Comparison of ENCODE assay signal across 27 cellular contexts in genomic region chr3:52431459-52432223, GRCh38. TPM values are rescaled to one million over a fixed set of nuclear protein-coding genes. Genes with fewer than 3 reads are reported as not detected.
A peak's percentile ranks its signal among the peaks of the same experiment; 100 is the strongest.
DNase-seq lines count a peak whose midpoint lies in the region; ATAC-seq and TF ChIP-seq lines count a peak whose summit lies in the region.
"Had no signal": no experiment of that assay in that cellular context is flagged by ENCODE, and none has a peak within 500 bp of the region (broad histone marks: within the 10 kb centered on the region; RNA-seq: fewer than 3 reads in every experiment).

No MANE protein-coding gene starts in this region.

- no peak for TF ChIP-seq CTCF in activated CD8-positive, alpha-beta T cell treated with anti-CD3 and anti-CD28 coated beads for 36 hours (IDR thresholded peaks at IDR 0.05)
- TF ChIP-seq CTCF in endothelial cell (IDR thresholded peaks at IDR 0.05; ENCODE audit: unreplicated experiment), result no peak
- no peak for TF ChIP-seq CTCF in nephron (IDR thresholded peaks at IDR 0.05; ENCODE audit: unreplicated experiment in 3 of 3)
- TF ChIP-seq CTCF in suprapubic skin (IDR thresholded peaks at IDR 0.05), result no peak
- TF ChIP-seq CTCF in smooth muscle cell (IDR thresholded peaks at IDR 0.05; ENCODE audit: borderline replicate concordance, insufficient read depth, poor library complexity, severe bottlenecking), result no peak

- H3K4me3 Mint-ChIP-seq in activated CD8-positive, alpha-beta T cell treated with anti-CD3 and anti-CD28 coated beads, Interleukin-2, amount 10 ng/mL, durations not matched to agents 7 days and 5 days, result no peak overlapping the region
- H3K4me3 Mint-ChIP-seq in activated CD8-positive, alpha-beta T cell treated with anti-CD3 and anti-CD28 coated beads for 36 hours, result no peak overlapping the region
- H3K4me3 Mint-ChIP-seq in endothelial cell (ENCODE audit: unreplicated experiment) (peak overlapping the region; percentile 27), nephron (peak overlapping the region in 2 of 3 experiments; percentile 0 to 31)
- H3K4me3 Mint-ChIP-seq: activated naive CD4-positive, alpha-beta T cell treated with anti-CD3 and anti-CD28 coated beads, Interleukin-2, amount 10 ng/mL, durations not matched to agents 7 days and 5 days; HFFc6; natural killer cell treated with Interleukin-12 subunit alpha and Interleukin-12 subunit beta and Interleukin-15 and Interleukin-18, amount 100 ng/mL, for 72 hours had no signal

- no peak for TF ChIP-seq EP300 in suprapubic skin (IDR thresholded peaks at IDR 0.05)

- H3K27me3 Mint-ChIP-seq in activated CD8-positive, alpha-beta T cell treated with anti-CD3 and anti-CD28 coated beads, Interleukin-2, amount 10 ng/mL, durations not matched to agents 7 days and 5 days (ENCODE audit: low read depth), result peaks cover 8% of the 10 kb centered on the region
- no peaks in the 10 kb centered on the region for H3K27me3 Mint-ChIP-seq in activated CD8-positive, alpha-beta T cell treated with anti-CD3 and anti-CD28 coated beads for 36 hours
- H3K27me3 Mint-ChIP-seq in endothelial cell (ENCODE audit: unreplicated experiment) (peaks cover 9% of the 10 kb centered on the region), nephron (ENCODE audit: low read depth) (no peaks in the 10 kb centered on the region)

- 63% methylated on average over 10 of the region's 10 CpGs for WGBS in suprapubic skin
- 88% methylated on average over 10 of the region's 10 CpGs for WGBS in smooth muscle cell (ENCODE audit: low lambda C conversion rate)

- intact Hi-C loops in activated CD8-positive, alpha-beta T cell treated with anti-CD3 and anti-CD28 coated beads for 36 hours (cut with micrococcal nuclease), result no loop called here

- no peak overlapping the region for H3K9ac ChIP-seq in smooth muscle cell (ENCODE audit: low read depth)

- POLR2A ChIA-PET in activated CD8-positive, alpha-beta T cell treated with anti-CD3 and anti-CD28 coated beads, Interleukin-2, amount 10 ng/mL, durations not matched to agents 7 days and 5 days (lab: Charles Lee), result interaction anchor here (0.7 kb wide), 1 partner anchor 10 kb away, joined by 3 read pairs; no protein-coding TSS in a partner anchor
- POLR2A ChIA-PET in activated CD8-positive, alpha-beta T cell treated with anti-CD3 and anti-CD28 coated beads for 36 hours (lab: Charles Lee), result interaction anchor here (0.6 to 0.8 kb wide), 2 partner anchors 57 to 96 kb away, joined by 3 read pairs; no protein-coding TSS in a partner anchor

- no peaks in the 10 kb centered on the region for H3K9me3 Mint-ChIP-seq in activated CD8-positive, alpha-beta T cell treated with anti-CD3 and anti-CD28 coated beads, Interleukin-2, amount 10 ng/mL, durations not matched to agents 7 days and 5 days (ENCODE audit: insufficient read depth)
- H3K9me3 Mint-ChIP-seq in activated CD8-positive, alpha-beta T cell treated with anti-CD3 and anti-CD28 coated beads for 36 hours, result no peaks in the 10 kb centered on the region
- H3K9me3 Mint-ChIP-seq in endothelial cell (ENCODE audit: unreplicated experiment) (no peaks in the 10 kb centered on the region), nephron (no peaks in the 10 kb centered on the region)
- H3K9me3 Mint-ChIP-seq: activated naive CD4-positive, alpha-beta T cell treated with anti-CD3 and anti-CD28 coated beads, Interleukin-2, amount 10 ng/mL, durations not matched to agents 7 days and 5 days; HFFc6; natural killer cell treated with Interleukin-12 subunit alpha and Interleukin-12 subunit beta and Interleukin-15 and Interleukin-18, amount 100 ng/mL, for 72 hours had no signal

- H3K4me3 ChIP-seq in suprapubic skin (no peak overlapping the region), smooth muscle cell (no peak overlapping the region)
- H3K4me3 ChIP-seq: esophagus muscularis mucosa, gastroesophageal sphincter, prostate gland had no signal

- H3K27me3 ChIP-seq in suprapubic skin (no peaks in the 10 kb centered on the region), smooth muscle cell (ENCODE audit: low read depth) (no peaks in the 10 kb centered on the region)
- H3K27me3 ChIP-seq: esophagus muscularis mucosa, gastroesophageal sphincter had no signal

- no peaks in the 10 kb centered on the region for H4K20me1 ChIP-seq in smooth muscle cell (ENCODE audit: low read depth)

- H3K36me3 ChIP-seq in suprapubic skin (no peaks in the 10 kb centered on the region), smooth muscle cell (ENCODE audit: low read depth) (no peaks in the 10 kb centered on the region)
- H3K36me3 ChIP-seq: esophagus muscularis mucosa, gastroesophageal sphincter, prostate gland had no signal

- H3K9me3 ChIP-seq in suprapubic skin (no peaks in the 10 kb centered on the region), smooth muscle cell (replicated peaks; ENCODE audit: low read depth) (no peaks in the 10 kb centered on the region)
- H3K9me3 ChIP-seq: esophagus muscularis mucosa, gastroesophageal sphincter, prostate gland had no signal

- H3K4me1 ChIP-seq in suprapubic skin, result peaks cover 58% of the 10 kb centered on the region
- H3K4me1 ChIP-seq in smooth muscle cell (ENCODE audit: low read depth), result peaks cover 14% of the 10 kb centered on the region
- H3K4me1 ChIP-seq: prostate gland had no signal

- no peak for ATAC-seq in activated CD8-positive, alpha-beta T cell treated with anti-CD3 and anti-CD28 coated beads, Interleukin-2, amount 10 ng/mL, durations not matched to agents 7 days and 5 days
- ATAC-seq in activated CD8-positive, alpha-beta T cell treated with anti-CD3 and anti-CD28 coated beads for 36 hours, result no peak
- no peak for ATAC-seq in HG03432 (IDR thresholded peaks at IDR 0.05; ENCODE audit: unreplicated experiment)
- ATAC-seq: gastroesophageal sphincter; natural killer cell treated with Interleukin-12 subunit alpha and Interleukin-12 subunit beta and Interleukin-15 and Interleukin-18, amount 100 ng/mL, for 72 hours had no signal

- no peaks in the 10 kb centered on the region for H3K36me3 Mint-ChIP-seq in activated CD8-positive, alpha-beta T cell treated with anti-CD3 and anti-CD28 coated beads, Interleukin-2, amount 10 ng/mL, durations not matched to agents 7 days and 5 days (ENCODE audit: low read depth)
- no peaks in the 10 kb centered on the region for H3K36me3 Mint-ChIP-seq in activated CD8-positive, alpha-beta T cell treated with anti-CD3 and anti-CD28 coated beads for 36 hours (ENCODE audit: low read depth)
- H3K36me3 Mint-ChIP-seq in endothelial cell (ENCODE audit: low read depth, unreplicated experiment), result peaks cover 31% of the 10 kb centered on the region
- H3K36me3 Mint-ChIP-seq in nephron (ENCODE audit: low read depth), result no peaks in the 10 kb centered on the region
- H3K36me3 Mint-ChIP-seq: activated naive CD4-positive, alpha-beta T cell treated with anti-CD3 and anti-CD28 coated beads, Interleukin-2, amount 10 ng/mL, durations not matched to agents 7 days and 5 days; natural killer cell treated with Interleukin-12 subunit alpha and Interleukin-12 subunit beta and Interleukin-15 and Interleukin-18, amount 100 ng/mL, for 72 hours had no signal

- CTCF ChIA-PET in activated CD8-positive, alpha-beta T cell treated with anti-CD3 and anti-CD28 coated beads, Interleukin-2, amount 10 ng/mL, durations not matched to agents 7 days and 5 days (lab: Charles Lee), result interaction anchor here (7.0 kb wide), 1 partner anchor 15 kb away, joined by 131 read pairs; the partner anchor contains the start of gene SEMA3G
- CTCF ChIA-PET in activated CD8-positive, alpha-beta T cell treated with anti-CD3 and anti-CD28 coated beads for 36 hours (lab: Charles Lee), result interaction anchor here (1.2 to 5.8 kb wide), 3 partner anchors 16 to 47 kb away, joined by 3 to 111 read pairs (median 12); partner anchors contain the start of gene SEMA3G

- no peak overlapping the region for H3K4me2 ChIP-seq in smooth muscle cell

- no peaks in the 10 kb centered on the region for H3K4me1 Mint-ChIP-seq in activated CD8-positive, alpha-beta T cell treated with anti-CD3 and anti-CD28 coated beads, Interleukin-2, amount 10 ng/mL, durations not matched to agents 7 days and 5 days (ENCODE audit: low read depth)
- H3K4me1 Mint-ChIP-seq in activated CD8-positive, alpha-beta T cell treated with anti-CD3 and anti-CD28 coated beads for 36 hours (ENCODE audit: low read depth), result no peaks in the 10 kb centered on the region
- H3K4me1 Mint-ChIP-seq in endothelial cell (ENCODE audit: unreplicated experiment) (peaks cover 81% of the 10 kb centered on the region), nephron (peaks cover 42% of the 10 kb centered on the region)

- no peaks in the 10 kb centered on the region for H3K79me2 ChIP-seq in smooth muscle cell (ENCODE audit: low read depth)

- TF ChIP-seq POLR2A in suprapubic skin (IDR thresholded peaks at IDR 0.05), result no peak

- H3K27ac ChIP-seq in suprapubic skin (peak overlapping the region; percentile 15), smooth muscle cell (ENCODE audit: low read depth) (no peak overlapping the region)
- H3K27ac ChIP-seq: prostate gland had no signal

- H2AFZ ChIP-seq in smooth muscle cell (ENCODE audit: low read depth), result no peak overlapping the region

- H3K27ac Mint-ChIP-seq in activated CD8-positive, alpha-beta T cell treated with anti-CD3 and anti-CD28 coated beads, Interleukin-2, amount 10 ng/mL, durations not matched to agents 7 days and 5 days, result peak overlapping the region; percentile 68
- no peak overlapping the region for H3K27ac Mint-ChIP-seq in activated CD8-positive, alpha-beta T cell treated with anti-CD3 and anti-CD28 coated beads for 36 hours
- H3K27ac Mint-ChIP-seq in endothelial cell (ENCODE audit: unreplicated experiment), result peak overlapping the region; percentile 91
- H3K27ac Mint-ChIP-seq in nephron, result peak overlapping the region; percentile 57 to 74 (median 73)
- H3K27ac Mint-ChIP-seq: activated naive CD4-positive, alpha-beta T cell treated with anti-CD3 and anti-CD28 coated beads, Interleukin-2, amount 10 ng/mL, durations not matched to agents 7 days and 5 days; HFFc6; natural killer cell treated with Interleukin-12 subunit alpha and Interleukin-12 subunit beta and Interleukin-15 and Interleukin-18, amount 100 ng/mL, for 72 hours had no signal

- no peaks in the 10 kb centered on the region for H3F3A ChIP-seq in smooth muscle cell (ENCODE audit: low read depth)

- no peak for DNase-seq in activated CD8-positive, alpha-beta T cell treated with anti-CD3 and anti-CD28 coated beads, Interleukin-2, amount 10 ng/mL, durations not matched to agents 7 days and 5 days
- DNase-seq in activated CD8-positive, alpha-beta T cell treated with anti-CD3 and anti-CD28 coated beads for 36 hours, result no peak
- DNase-seq in endothelial cell (ENCODE audit: low spot score) (no peak), suprapubic skin (ENCODE audit: low spot score in 2 of 2) (peak in 1 of 2 donors; percentile 44), iPS-NIHi7 (ENCODE audit: extremely low spot score) (no peak), smooth muscle cell (lab: John Stamatoyannopoulos, UW; ENCODE audit: unreplicated experiment) (no peak)
- DNase-seq: activated CD4-positive, alpha-beta T cell treated with anti-CD3 and anti-CD28 coated beads, Interleukin-2, amount 50 U/mL, for 1 hour; activated naive CD4-positive, alpha-beta T cell treated with anti-CD3 and anti-CD28 coated beads, Interleukin-2, amount 10 ng/mL, durations not matched to agents 7 days and 5 days; activated T-cell treated with anti-CD3 and anti-CD28 coated beads for 4 hours; effector CD4-positive, alpha-beta T cell; HFFc6; left cardiac atrium; midbrain; MM.1S; NCI-H1694 treated with DMSO at 0.1 percent for 48 hours; NCI-H226; NCI-H774; SHP77; stimulated activated CD4-positive, alpha-beta T cell treated with anti-CD3 and anti-CD28 coated beads, Interleukin-12 subunit alpha, Interleukin-12 subunit beta, amount 100 ng/mL, for 4 hours had no signal

RNA-seq across cellular contexts. Expression of gene SEMA3G, which starts 13.3 kb away (rescaled TPM):
- under 1 TPM; 0.13 to 0.21 TPM for total RNA-seq in activated CD8-positive, alpha-beta T cell treated with anti-CD3 and anti-CD28 coated beads, Interleukin-2, amount 10 ng/mL, durations not matched to agents 7 days and 5 days
- total RNA-seq in activated CD8-positive, alpha-beta T cell treated with anti-CD3 and anti-CD28 coated beads for 36 hours, result not detected
- total RNA-seq in endothelial cell (ENCODE audit: unreplicated experiment) (175 TPM), suprapubic skin (10 to 100 TPM; 14.4 to 44.0 (median 26.5) TPM), smooth muscle cell (0.09 and 0.31 TPM in 2 replicates)
- polyA plus RNA-seq in smooth muscle cell, result 0.09 TPM in 1 of 2 replicates, not detected in the other
- total RNA-seq: HFFc6, OCI-LY7 had no signal
- polyA plus RNA-seq: BJ had no signal

RNA-seq across cellular contexts. Expression of gene PHF7, which starts 21.2 kb away (rescaled TPM):
- total RNA-seq in activated CD8-positive, alpha-beta T cell treated with anti-CD3 and anti-CD28 coated beads, Interleukin-2, amount 10 ng/mL, durations not matched to agents 7 days and 5 days, result 10 to 100 TPM; 14.6 to 16.2 TPM
- 10 to 100 TPM; 18.4 to 20.6 TPM for total RNA-seq in activated CD8-positive, alpha-beta T cell treated with anti-CD3 and anti-CD28 coated beads for 36 hours
- total RNA-seq in endothelial cell (ENCODE audit: unreplicated experiment), result 15.9 TPM
- total RNA-seq in suprapubic skin, result 10 to 100 TPM in 3 of 4 donors, 1 to 10 TPM in 1; 8.9 to 17.5 (median 11.4) TPM
- total RNA-seq in smooth muscle cell, result 0.90 and 7.1 TPM in 2 replicates
- polyA plus RNA-seq in smooth muscle cell, result 3.6 and 5.2 TPM in 2 replicates

RNA-seq across cellular contexts. Expression of gene BAP1, which starts 21.8 kb away (rescaled TPM):
- total RNA-seq in activated CD8-positive, alpha-beta T cell treated with anti-CD3 and anti-CD28 coated beads, Interleukin-2, amount 10 ng/mL, durations not matched to agents 7 days and 5 days, result 100 to 1,000 TPM in 1 of 2 experiments, 10 to 100 TPM in 1; 95.6 to 105 TPM
- total RNA-seq in activated CD8-positive, alpha-beta T cell treated with anti-CD3 and anti-CD28 coated beads for 36 hours, result 100 to 1,000 TPM in 1 of 2 experiments, 10 to 100 TPM in 1; 98.1 to 101 TPM
- total RNA-seq in endothelial cell (ENCODE audit: unreplicated experiment) (118 TPM), suprapubic skin (100 to 1,000 TPM in 3 of 4 donors, 10 to 100 TPM in 1; 99.0 to 137 (median 120) TPM), smooth muscle cell (39.2 and 40.0 TPM in 2 replicates)
- polyA plus RNA-seq in smooth muscle cell, result 44.9 and 56.3 TPM in 2 replicates

RNA-seq across cellular contexts. Expression of gene TNNC1, which starts 22.2 kb away (rescaled TPM):
- total RNA-seq in activated CD8-positive, alpha-beta T cell treated with anti-CD3 and anti-CD28 coated beads, Interleukin-2, amount 10 ng/mL, durations not matched to agents 7 days and 5 days, result 1 to 10 TPM in 1 of 2 experiments, under 1 TPM in 1; 0.84 to 2.1 TPM
- 1 to 10 TPM; 4.8 to 5.9 TPM for total RNA-seq in activated CD8-positive, alpha-beta T cell treated with anti-CD3 and anti-CD28 coated beads for 36 hours
- total RNA-seq in endothelial cell (ENCODE audit: unreplicated experiment) (0.67 TPM), suprapubic skin (10 to 100 TPM in 1 of 4 donors, 1 to 10 TPM in 3; 1.4 to 15.9 (median 8.4) TPM), smooth muscle cell (4.2 and 5.9 TPM in 2 replicates)
- polyA plus RNA-seq in smooth muscle cell, result 5.1 and 7.8 TPM in 2 replicates
- total RNA-seq: natural killer cell treated with Interleukin-12 subunit alpha and Interleukin-12 subunit beta and Interleukin-15 and Interleukin-18, amount 100 ng/mL, for 72 hours had no signal

RNA-seq across cellular contexts. Expression of gene NISCH, which starts 23.8 kb away (rescaled TPM):
- total RNA-seq in activated CD8-positive, alpha-beta T cell treated with anti-CD3 and anti-CD28 coated beads, Interleukin-2, amount 10 ng/mL, durations not matched to agents 7 days and 5 days, result 10 to 100 TPM; 77.2 to 82.6 TPM
- 10 to 100 TPM; 57.1 to 57.4 TPM for total RNA-seq in activated CD8-positive, alpha-beta T cell treated with anti-CD3 and anti-CD28 coated beads for 36 hours
- total RNA-seq in endothelial cell (ENCODE audit: unreplicated experiment), result 261 TPM
- 100 to 1,000 TPM in 2 of 4 donors, 10 to 100 TPM in 2; 68.7 to 298 (median 94.6) TPM for total RNA-seq in suprapubic skin
- 55.2 and 56.1 TPM in 2 replicates for total RNA-seq in smooth muscle cell
- 46.7 and 47.3 TPM in 2 replicates for polyA plus RNA-seq in smooth muscle cell

Comparison
In these comparisons a context has a peak if more than half of its experiments do, and no peak if none do; other contexts are left out.
1. H3K4me3 Mint-ChIP-seq: peak in endothelial cell (single experiment) and nephron (2 of 3); none in activated CD8-positive, alpha-beta T cell treated with anti-CD3 and anti-CD28 coated beads, Interleukin-2, amount 10 ng/mL, durations not matched to agents 7 days and 5 days (single experiment) and activated CD8-positive, alpha-beta T cell treated with anti-CD3 and anti-CD28 coated beads for 36 hours (single experiment).
2. RNA of gene SEMA3G, which starts 13.3 kb away (total RNA-seq): 175 TPM in endothelial cell (single experiment) and 14.4 to 44.0 TPM in suprapubic skin; 0.13 to 0.21 TPM in activated CD8-positive, alpha-beta T cell treated with anti-CD3 and anti-CD28 coated beads, Interleukin-2, amount 10 ng/mL, durations not matched to agents 7 days and 5 days, not detected in activated CD8-positive, alpha-beta T cell treated with anti-CD3 and anti-CD28 coated beads for 36 hours and 0.09 to 0.31 TPM in smooth muscle cell; every median in the first group is over 10 times any median in the second.